ENCODE assay signal across 17 cellular contexts in the genomic region with DNA sequence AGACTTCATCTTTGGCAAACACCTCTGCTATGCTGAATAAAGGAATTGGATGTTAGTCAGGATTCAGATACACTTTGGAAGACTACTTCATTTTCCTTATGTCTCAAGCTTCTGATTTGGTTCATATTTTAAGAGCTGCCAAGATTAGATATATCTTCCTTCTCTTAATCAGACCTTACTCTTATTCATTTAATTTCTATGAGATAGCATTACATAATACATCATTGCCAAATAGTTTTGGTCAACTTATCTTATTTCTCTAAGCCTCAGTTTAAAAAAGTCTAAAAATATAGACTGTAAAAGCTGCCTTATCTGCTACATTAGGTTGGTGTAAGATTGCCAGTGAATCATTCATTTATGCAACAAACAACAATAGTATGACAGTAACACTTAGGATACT.
DNase-seq lines count a peak whose midpoint lies in the region; ATAC-seq and TF ChIP-seq lines count a peak whose summit lies in the region.
"Had no signal": no experiment of that assay in that cellular context is flagged by ENCODE, and none has a peak within 500 bp of the region (broad histone marks: within the 10 kb centered on the region; RNA-seq: fewer than 3 reads in every experiment).

No MANE protein-coding gene starts in this region.

- ATAC-seq in omental fat pad (ENCODE audit: low FRiP score), result peak; percentile 62

- TF ChIP-seq CTCF in AG09309 (IDR thresholded peaks at IDR 0.05; ENCODE audit: control insufficient read depth, insufficient read depth, low read depth, low read length, missing control alignments) (no peak), omental fat pad (IDR thresholded peaks at IDR 0.05) (no peak)

- no peak overlapping the region for H3K4me3 ChIP-seq in AG09309 (ENCODE audit: control insufficient read depth, low read depth, low read length)
- H3K4me3 ChIP-seq: BLaER1 treated with 17β-estradiol and CSF1 and Interleukin-3, amounts not matched to agents 10 nM and 100 nM; HAP-1 had no signal

- peak; percentile 50 for DNase-seq in AG09309 (ENCODE audit: low read depth)
- DNase-seq in NCI-H226, result peak; percentile 76
- peak; percentile 5 for DNase-seq in fibroblast of peridontal ligament (ENCODE audit: extremely low read depth)
- DNase-seq in omental fat pad (ENCODE audit: low spot score), result no peak
- no peak for DNase-seq in T-helper 1 cell
- no peak for DNase-seq in activated T-cell treated with anti-CD3 and anti-CD28 coated beads, Interleukin-2, amount 50 U/mL, for 48 hours
- DNase-seq: BE2C; CD4-positive, alpha-beta T cell; CD8-positive, alpha-beta memory T cell; DMS 273 treated with DMSO at 0.1 percent for 48 hours; DMS79; EL; GDM1; GOT3; HFFc6 had no signal

Comparison
In these comparisons a context has a peak if more than half of its experiments do, and no peak if none do; other contexts are left out.
1. DNase-seq: peak in AG09309 (single experiment), NCI-H226 (single experiment) and fibroblast of peridontal ligament (single experiment); none in omental fat pad (single experiment), T-helper 1 cell (0 of 5) and activated T-cell treated with anti-CD3 and anti-CD28 coated beads, Interleukin-2, amount 50 U/mL, for 48 hours (0 of 2).